ENCODE assay signal across 1 cellular context in genomic region chr1:225883616-225884265, GRCh38.
TF ChIP-seq lines count a peak whose summit lies in the region.

No MANE protein-coding gene starts in this region.

TF ChIP-seq in K562, 482 proteins besides CTCF, POLR2A, EP300 and RAD21:
- TF ChIP-seq ZNF589 (CRISPR knock-in tag; IDR thresholded peaks at IDR 0.05; ENCODE audit: low read depth) (no peak), RCOR1 (IDR thresholded peaks at IDR 0.05; ENCODE audit: borderline replicate concordance in 1 of 2, low read depth in 2 of 2, low read length in 2 of 2) (no peak), ZBTB2 (IDR thresholded peaks at IDR 0.05) (no peak), STAT5A (IDR thresholded peaks at IDR 0.05; ENCODE audit: borderline replicate concordance, low read length) (no peak), ZNF121 (CRISPR knock-in tag; conservative IDR thresholded peaks at IDR 0.05) (no peak), PBX2 (CRISPR knock-in tag; IDR thresholded peaks at IDR 0.05; ENCODE audit: low read depth) (no peak), PBX2 (tag; conservative IDR thresholded peaks at IDR 0.05; ENCODE audit: low read depth) (no peak), E2F6 (IDR thresholded peaks at IDR 0.05; ENCODE audit: borderline replicate concordance in 1 of 2, extremely low read depth in 1 of 2, insufficient read depth in 1 of 2, insufficient read length in 1 of 2, low read depth in 1 of 2, low read length in 1 of 2, poor library complexity in 1 of 2, severe bottlenecking in 1 of 2) (no peak), HMG20B (CRISPR knock-in tag; IDR thresholded peaks at IDR 0.05) (no peak), TAL1 (IDR thresholded peaks at IDR 0.05) (no peak), ADNP (tag; IDR thresholded peaks at IDR 0.05) (no peak), SMARCA5 (IDR thresholded peaks at IDR 0.05) (0 out of 2 replicates have a peak, but pooled peaks have one; percentile 4), ZNF644 (tag; IDR thresholded peaks at IDR 0.05; ENCODE audit: low read depth) (no peak), AFF1 (IDR thresholded peaks at IDR 0.05; ENCODE audit: low read depth in 1 of 2, partially characterized antibody in 2 of 2) (no peak), NUFIP1 (IDR thresholded peaks at IDR 0.05; ENCODE audit: partially characterized antibody) (no peak), RBM25 (IDR thresholded peaks at IDR 0.05; ENCODE audit: low read depth, low read length, severe bottlenecking) (no peak), ZNF12 (CRISPR knock-in tag; IDR thresholded peaks at IDR 0.05) (0 out of 2 replicates have a peak, but pooled peaks have one; percentile 11), CEBPB (tag; IDR thresholded peaks at IDR 0.05) (no peak), ZC3H8 (IDR thresholded peaks at IDR 0.05) (no peak), NCOR1 (IDR thresholded peaks at IDR 0.05) (no peak), MYNN (IDR thresholded peaks at IDR 0.05) (no peak), MYNN (CRISPR knock-in tag; IDR thresholded peaks at IDR 0.05) (no peak)
- TF ChIP-seq, protein P1, sequence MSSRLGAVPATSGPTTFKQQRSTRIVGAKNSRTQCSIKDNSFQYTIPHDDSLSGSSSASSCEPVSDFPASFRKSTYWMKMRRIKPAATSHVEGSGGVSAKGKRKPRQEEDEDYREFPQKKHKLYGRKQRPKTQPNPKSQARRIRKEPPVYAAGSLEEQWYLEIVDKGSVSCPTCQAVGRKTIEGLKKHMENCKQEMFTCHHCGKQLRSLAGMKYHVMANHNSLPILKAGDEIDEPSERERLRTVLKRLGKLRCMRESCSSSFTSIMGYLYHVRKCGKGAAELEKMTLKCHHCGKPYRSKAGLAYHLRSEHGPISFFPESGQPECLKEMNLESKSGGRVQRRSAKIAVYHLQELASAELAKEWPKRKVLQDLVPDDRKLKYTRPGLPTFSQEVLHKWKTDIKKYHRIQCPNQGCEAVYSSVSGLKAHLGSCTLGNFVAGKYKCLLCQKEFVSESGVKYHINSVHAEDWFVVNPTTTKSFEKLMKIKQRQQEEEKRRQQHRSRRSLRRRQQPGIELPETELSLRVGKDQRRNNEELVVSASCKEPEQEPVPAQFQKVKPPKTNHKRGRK (tag; IDR thresholded peaks at IDR 0.05): 0 out of 2 replicates have a peak, but pooled peaks have one; percentile 21
- TF ChIP-seq, protein P2, sequence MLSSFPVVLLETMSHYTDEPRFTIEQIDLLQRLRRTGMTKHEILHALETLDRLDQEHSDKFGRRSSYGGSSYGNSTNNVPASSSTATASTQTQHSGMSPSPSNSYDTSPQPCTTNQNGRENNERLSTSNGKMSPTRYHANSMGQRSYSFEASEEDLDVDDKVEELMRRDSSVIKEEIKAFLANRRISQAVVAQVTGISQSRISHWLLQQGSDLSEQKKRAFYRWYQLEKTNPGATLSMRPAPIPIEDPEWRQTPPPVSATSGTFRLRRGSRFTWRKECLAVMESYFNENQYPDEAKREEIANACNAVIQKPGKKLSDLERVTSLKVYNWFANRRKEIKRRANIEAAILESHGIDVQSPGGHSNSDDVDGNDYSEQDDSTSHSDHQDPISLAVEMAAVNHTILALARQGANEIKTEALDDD (IDR thresholded peaks at IDR 0.05): no peak
TF ChIP-seq in K562: peak in this region for 3.
